In genomic region chr7:70935311-70935710, GRCh38 we compare ENCODE assay signal across 24 cellular contexts.
"Had no signal": no experiment of that assay in that cellular context is flagged by ENCODE, and none has a peak within 500 bp of the region (broad histone marks: within the 10 kb centered on the region; RNA-seq: fewer than 3 reads in every experiment).

No MANE protein-coding gene starts in this region.

- H3K27ac Mint-ChIP-seq: naive thymus-derived CD4-positive, alpha-beta T cell; natural killer cell treated with Interleukin-12 subunit alpha and Interleukin-12 subunit beta and Interleukin-15 and Interleukin-18, amount 100 ng/mL, for 72 hours; stimulated activated memory B cell treated with anti-CD40 and anti-IgM and Interleukin-4, amounts not matched to agents 10 μg/mL and 1 μg/mL and 100 μg/mL, for 72 hours; stimulated activated naive CD8-positive, alpha-beta T cell treated with anti-CD3 and anti-CD28 coated beads, Interleukin-15, amount 100 ng/mL, for 72 hours had no signal

- H3K27ac ChIP-seq: left lung, parathyroid adenoma, psoas muscle, right lobe of liver, transverse colon, upper lobe of right lung had no signal

- H3K9me3 ChIP-seq: psoas muscle, right lobe of liver, transverse colon, upper lobe of right lung had no signal

- H3K4me3 Mint-ChIP-seq: naive thymus-derived CD4-positive, alpha-beta T cell; natural killer cell treated with Interleukin-12 subunit alpha and Interleukin-12 subunit beta and Interleukin-15 and Interleukin-18, amount 100 ng/mL, for 72 hours; stimulated activated memory B cell treated with anti-CD40 and anti-IgM and Interleukin-4, amounts not matched to agents 10 μg/mL and 1 μg/mL and 100 μg/mL, for 72 hours; stimulated activated naive CD8-positive, alpha-beta T cell treated with anti-CD3 and anti-CD28 coated beads, Interleukin-15, amount 100 ng/mL, for 72 hours had no signal

- H3K27me3 ChIP-seq: right lobe of liver, transverse colon, upper lobe of right lung had no signal

- H3K4me1 ChIP-seq: left lung, parathyroid adenoma, psoas muscle, right lobe of liver, transverse colon, upper lobe of right lung had no signal

- ATAC-seq: left colon; left lung; mucosa of descending colon; naive thymus-derived CD4-positive, alpha-beta T cell; natural killer cell treated with Interleukin-12 subunit alpha and Interleukin-12 subunit beta and Interleukin-15 and Interleukin-18, amount 100 ng/mL, for 72 hours; psoas muscle; right lobe of liver; stimulated activated memory B cell treated with anti-CD40 and anti-IgM and Interleukin-4, amounts not matched to agents 10 μg/mL and 1 μg/mL and 100 μg/mL, for 72 hours; stimulated activated naive CD8-positive, alpha-beta T cell treated with anti-CD3 and anti-CD28 coated beads, Interleukin-15, amount 100 ng/mL, for 72 hours; upper lobe of right lung had no signal

- H3K4me3 ChIP-seq: left lung, lung, mucosa of descending colon, psoas muscle, right lobe of liver, smooth muscle cell, transverse colon, upper lobe of right lung had no signal

- H3K4me1 Mint-ChIP-seq: naive thymus-derived CD4-positive, alpha-beta T cell; stimulated activated memory B cell treated with anti-CD40 and anti-IgM and Interleukin-4, amounts not matched to agents 10 μg/mL and 1 μg/mL and 100 μg/mL, for 72 hours; stimulated activated naive CD8-positive, alpha-beta T cell treated with anti-CD3 and anti-CD28 coated beads, Interleukin-15, amount 100 ng/mL, for 72 hours had no signal

- H3K36me3 ChIP-seq: left lung, right lobe of liver, transverse colon, upper lobe of right lung had no signal

- H3K36me3 Mint-ChIP-seq: natural killer cell treated with Interleukin-12 subunit alpha and Interleukin-12 subunit beta and Interleukin-15 and Interleukin-18, amount 100 ng/mL, for 72 hours; stimulated activated memory B cell treated with anti-CD40 and anti-IgM and Interleukin-4, amounts not matched to agents 10 μg/mL and 1 μg/mL and 100 μg/mL, for 72 hours had no signal

- H3K27me3 Mint-ChIP-seq: natural killer cell treated with Interleukin-12 subunit alpha and Interleukin-12 subunit beta and Interleukin-15 and Interleukin-18, amount 100 ng/mL, for 72 hours; stimulated activated naive CD8-positive, alpha-beta T cell treated with anti-CD3 and anti-CD28 coated beads, Interleukin-15, amount 100 ng/mL, for 72 hours had no signal

- DNase-seq: hippocampal formation; kidney; left colon; left lung; mesendoderm; midbrain; mucosa of descending colon; naive thymus-derived CD4-positive, alpha-beta T cell; psoas muscle; right lobe of liver; stimulated activated CD4-positive, alpha-beta T cell treated with anti-CD3 and anti-CD28 coated beads, Interleukin-1b, Interleukin-23, amount 100 ng/mL, for 48 hours; stimulated activated CD4-positive, alpha-beta T cell treated with anti-CD3 and anti-CD28 coated beads, Interleukin-2, amount 100 ng/mL, for 48 hours; stimulated activated CD4-positive, alpha-beta T cell treated with anti-CD3 and anti-CD28 coated beads, Interleukin-4, amount 100 ng/mL, for 4 hours; stimulated activated CD8-positive, alpha-beta memory T cell treated with anti-CD3 and anti-CD28 coated beads, Interleukin-4, amount 100 ng/mL, for 48 hours; stimulated activated naive CD4-positive, alpha-beta T cell treated with Interleukin-2 at 50 U/mL for 16 hours; stimulated activated naive CD8-positive, alpha-beta T cell treated with anti-CD3 and anti-CD28 coated beads, Interleukin-15, amount 100 ng/mL, for 72 hours; substantia nigra; transverse colon had no signal
